8 cellular contexts compared by ENCODE assay signal in genomic region chr21:34887729-34888568, GRCh38.
DNase-seq lines count a peak whose midpoint lies in the region; ATAC-seq and TF ChIP-seq lines count a peak whose summit lies in the region.

No MANE protein-coding gene starts in this region.

- no peaks in the 10 kb centered on the region for H4K20me1 ChIP-seq in osteoblast (ENCODE audit: insufficient read depth, low read length)

- intact Hi-C loops in testis (cut with DNase I; ENCODE audit: low total_unique reads): loop anchor here (10.0 kb wide), 1 partner anchor 143 kb away; no protein-coding TSS in a partner anchor

- H2AFZ ChIP-seq in osteoblast (ENCODE audit: low read length): no peak overlapping the region

- no peaks in the 10 kb centered on the region for H3K9me3 ChIP-seq in gastroesophageal sphincter
- no peaks in the 10 kb centered on the region for H3K9me3 ChIP-seq in osteoblast (ENCODE audit: low read depth, low read length)
- H3K9me3 ChIP-seq in testis: no peaks in the 10 kb centered on the region

- H3K4me3 ChIP-seq in gastroesophageal sphincter (peak overlapping the region; percentile 44 to 77), osteoblast (ENCODE audit: insufficient read depth, low read length) (peak overlapping the region; percentile 89), testis (peak overlapping the region; percentile 69 to 72)

- TF ChIP-seq EP300 in gastroesophageal sphincter (IDR thresholded peaks at IDR 0.05): no peak

- H3K4me2 ChIP-seq in osteoblast (ENCODE audit: insufficient read depth, low read length): peak overlapping the region; percentile 86

- H3K27ac ChIP-seq in gastroesophageal sphincter (peak overlapping the region; percentile 4 to 84 (median 82)), osteoblast (ENCODE audit: low read depth, low read length) (peak overlapping the region; percentile 98), testis (peak overlapping the region; percentile 29 to 74)

- H3K27me3 ChIP-seq in gastroesophageal sphincter: peaks cover 83% of the 10 kb centered on the region
- H3K27me3 ChIP-seq in osteoblast (ENCODE audit: insufficient read depth, low read length): no peaks in the 10 kb centered on the region
- H3K27me3 ChIP-seq in testis: no peaks in the 10 kb centered on the region

- TF ChIP-seq POLR2A in gastroesophageal sphincter (IDR thresholded peaks at IDR 0.05): no peak
- TF ChIP-seq POLR2A in testis (IDR thresholded peaks at IDR 0.05): no peak

- 0 to 4% methylated on average over 15 to 19 of the region's 40 CpGs for WGBS in gastroesophageal sphincter (ENCODE audit: low coverage in 1 of 2), 2 donors
- 1% methylated on average over 22 to 40 of the region's 40 CpGs for WGBS in testis, 2 donors

- H3K36me3 ChIP-seq in gastroesophageal sphincter (no peaks in the 10 kb centered on the region), osteoblast (ENCODE audit: insufficient read depth, low read length) (peaks cover 9% of the 10 kb centered on the region), testis (ENCODE audit: low read depth, missing control alignments) (no peaks in the 10 kb centered on the region)

- peaks cover 58% of the 10 kb centered on the region for H3K79me2 ChIP-seq in osteoblast (ENCODE audit: insufficient read depth, low read length)

- TF ChIP-seq CTCF in gastroesophageal sphincter (IDR thresholded peaks at IDR 0.05): no peak
- no peak for TF ChIP-seq CTCF in osteoblast (IDR thresholded peaks at IDR 0.05; ENCODE audit: extremely low read depth, low read depth, low read length)
- no peak for TF ChIP-seq CTCF in testis (IDR thresholded peaks at IDR 0.05)

- peak; percentile 53 for DNase-seq in 8988T
- peak; percentile 64 for DNase-seq in HT-29 (ENCODE audit: low spot score)
- DNase-seq in SIG-M5 (lab: John Stamatoyannopoulos, UW): peak; percentile 81
- peak; percentile 80 for DNase-seq in activated gamma-delta T cell treated with Interleukin-2 at 50 U/mL for 16 hours
- peak; percentile 99 for DNase-seq in osteoblast (ENCODE audit: insufficient read length, low spot score, missing footprints)
- DNase-seq in testis: peak; percentile 76

- ATAC-seq in GM18861 (IDR thresholded peaks at IDR 0.05; ENCODE audit: unreplicated experiment) (peak; percentile 38), gastroesophageal sphincter (peak; percentile 48)

- H3K4me1 ChIP-seq in gastroesophageal sphincter (peaks cover 0 to 55% (median 17%) of the 10 kb centered on the region in 3 donors), osteoblast (ENCODE audit: insufficient read depth, low read length) (peaks cover 13% of the 10 kb centered on the region), testis (no peaks in the 10 kb centered on the region)

Comparison
In these comparisons a context has a peak if more than half of its experiments do, and no peak if none do; other contexts are left out.
1. Peak in every context shown above with its lines: DNase-seq, ATAC-seq, H3K4me3 ChIP-seq and H3K27ac ChIP-seq.